ENCODE assay signal across 24 cellular contexts in genomic region chr18:13270279-13270911, GRCh38. TPM values are rescaled to one million over a fixed set of nuclear protein-coding genes. Genes with fewer than 3 reads are reported as not detected.
DNase-seq lines count a peak whose midpoint lies in the region; ATAC-seq and FAIRE-seq lines count a peak whose summit lies in the region.
"Had no signal": no experiment of that assay in that cellular context is flagged by ENCODE, and none has a peak within 500 bp of the region (broad histone marks: within the 10 kb centered on the region; RNA-seq: fewer than 3 reads in every experiment).

No MANE protein-coding gene starts in this region.

- no peaks in the 10 kb centered on the region for H3K79me2 ChIP-seq in trophoblast cell (ENCODE audit: control insufficient read depth, insufficient read depth, low read length, poor library complexity)

- peaks cover 50% of the 10 kb centered on the region for H3K4me1 Mint-ChIP-seq in T-helper 17 cell
- H3K4me1 Mint-ChIP-seq: natural killer cell had no signal

- H3K4me3 Mint-ChIP-seq in T-helper 17 cell: no peak overlapping the region
- H3K4me3 Mint-ChIP-seq: mesothelial cell of epicardium, natural killer cell had no signal

- H2AFZ ChIP-seq in trophoblast cell (ENCODE audit: insufficient read depth, low read length, poor library complexity): no peak overlapping the region

- no peak overlapping the region for H2BK120ac ChIP-seq in trophoblast cell (ENCODE audit: insufficient read depth, low read length, poor library complexity)

- H3K27me3 ChIP-seq in small intestine (ENCODE audit: control insufficient read depth in 2 of 2, insufficient read depth in 2 of 2, low read length in 2 of 2): no peaks in the 10 kb centered on the region
- H3K27me3 ChIP-seq in trophoblast cell (ENCODE audit: insufficient read depth, low read length): no peaks in the 10 kb centered on the region
- H3K27me3 ChIP-seq: uterus had no signal

- H3K4me3 ChIP-seq in small intestine (ENCODE audit: low read depth in 1 of 2, low read length in 2 of 2) (no peak overlapping the region), trophoblast cell (ENCODE audit: low read depth, low read length) (no peak overlapping the region)
- H3K4me3 ChIP-seq: A549, uterus had no signal

- H2AK5ac ChIP-seq in trophoblast cell (ENCODE audit: low read length): no peak overlapping the region

- H3K4ac ChIP-seq in trophoblast cell (ENCODE audit: low read depth, low read length): no peak overlapping the region

- H3K23ac ChIP-seq in trophoblast cell (ENCODE audit: low read length): no peak overlapping the region

- no peaks in the 10 kb centered on the region for H3K27me3 Mint-ChIP-seq in T-helper 17 cell

- H3K4me1 ChIP-seq in small intestine (ENCODE audit: control insufficient read depth in 2 of 2, insufficient read depth in 1 of 2, low read depth in 1 of 2, low read length in 1 of 2): peaks cover 0 to 11% of the 10 kb centered on the region in 2 donors
- peaks cover 13 to 20% of the 10 kb centered on the region in 2 experiments for H3K4me1 ChIP-seq in trophoblast cell (ENCODE audit: control insufficient read depth in 1 of 2, insufficient read depth in 2 of 2, low read length in 2 of 2)
- H3K4me1 ChIP-seq: A549 had no signal

- H2BK5ac ChIP-seq in trophoblast cell (ENCODE audit: low read depth, low read length, poor library complexity): no peak overlapping the region

- ATAC-seq in T-helper 17 cell (no peak), left lobe of liver (peak; percentile 51)
- ATAC-seq: A549, natural killer cell had no signal

- peak overlapping the region; percentile 79 for H3K27ac Mint-ChIP-seq in T-helper 17 cell
- H3K27ac Mint-ChIP-seq: natural killer cell had no signal

- H3K18ac ChIP-seq in trophoblast cell (ENCODE audit: low read length): no peak overlapping the region

- H3K36me3 Mint-ChIP-seq in T-helper 17 cell (ENCODE audit: low read depth): no peaks in the 10 kb centered on the region
- H3K36me3 Mint-ChIP-seq: mesothelial cell of epicardium, natural killer cell had no signal

- no peak overlapping the region for H3K9ac ChIP-seq in trophoblast cell (ENCODE audit: low read length)
- H3K9ac ChIP-seq: SK-N-SH had no signal

- no peak overlapping the region for H3K14ac ChIP-seq in trophoblast cell (ENCODE audit: low read length)

- H3K9me3 ChIP-seq in T-helper 17 cell (ENCODE audit: control insufficient read depth, low read length, poor library complexity, severe bottlenecking) (no peaks in the 10 kb centered on the region), small intestine (ENCODE audit: control insufficient read depth, low read depth) (no peaks in the 10 kb centered on the region), trophoblast cell (ENCODE audit: insufficient read depth, low read depth, low read length) (no peaks in the 10 kb centered on the region)
- H3K9me3 ChIP-seq: A549, SK-N-SH, uterus had no signal

- H3K36me3 ChIP-seq in small intestine (ENCODE audit: control insufficient read depth in 2 of 2, insufficient read depth in 2 of 2, low read length in 2 of 2) (peaks cover 0 to 2% of the 10 kb centered on the region in 2 donors), trophoblast cell (ENCODE audit: control insufficient read depth in 1 of 2, insufficient read depth in 2 of 2, low read length in 2 of 2) (no peaks in the 10 kb centered on the region)
- H3K36me3 ChIP-seq: uterus, WERI-Rb-1 had no signal

- no peak overlapping the region for H4K12ac ChIP-seq in trophoblast cell (ENCODE audit: low read depth, low read length)

- H3K79me1 ChIP-seq in trophoblast cell (ENCODE audit: low read length): no peaks in the 10 kb centered on the region

- no peak overlapping the region for H4K8ac ChIP-seq in trophoblast cell (ENCODE audit: low read depth, low read length)

- no peak for FAIRE-seq in small intestine (lab: Jason Lieb, UNC)
- FAIRE-seq: A549, endothelial cell of umbilical vein, GM18507 had no signal

- no peak overlapping the region for H3K4me2 ChIP-seq in trophoblast cell (ENCODE audit: low read length)
- H3K4me2 ChIP-seq: A549, SK-N-SH had no signal

- no peak overlapping the region for H2BK12ac ChIP-seq in trophoblast cell (ENCODE audit: low read length)

- H3K27ac ChIP-seq in small intestine (ENCODE audit: low read depth in 1 of 2, low read length in 1 of 2) (no peak overlapping the region), trophoblast cell (ENCODE audit: low read depth, low read length) (no peak overlapping the region)
- H3K27ac ChIP-seq: A549, HL-60, WERI-Rb-1 had no signal

- no peak overlapping the region for H4K91ac ChIP-seq in trophoblast cell (ENCODE audit: low read depth, low read length)

- 64 to 83% (median 75%) methylated on average over 11 of the region's 11 CpGs for WGBS in small intestine, 3 donors
- no CpG with 5 or more reads among the region's 11 CpGs for WGBS in trophoblast cell (ENCODE audit: extremely low coverage, insufficient coverage, insufficient read length)

- peak; percentile 0 to 10 for DNase-seq in activated T-cell treated with anti-CD3 and anti-CD28 coated beads, Interleukin-2, amount 50 U/mL, for 48 hours
- no peak for DNase-seq in activated T-cell treated with anti-CD3 and anti-CD28 coated beads, Interleukin-2, amount 50 U/mL, for 1 hour
- DNase-seq in T-helper 17 cell: no peak
- peak; percentile 33 for DNase-seq in left lobe of liver (ENCODE audit: low spot score)
- DNase-seq in small intestine: peak; percentile 51
- no peak for DNase-seq in NCI-H748 treated with DMSO at 0.1 percent for 48 hours (lab: John Stamatoyannopoulos, UW)
- no peak for DNase-seq in NCI-H774 (lab: John Stamatoyannopoulos, UW)
- no peak for DNase-seq in trophoblast cell
- DNase-seq: activated naive CD4-positive, alpha-beta T cell; COR-L47; dermis blood vessel endothelial cell; DMS79; Kasumi-1; natural killer cell; NCI-H1930; NCI-H2227 treated with DMSO at 0.1 percent for 48 hours; SK-N-SH; uterus; WERI-Rb-1 had no signal

RNA-seq across cellular contexts. Expression of gene LDLRAD4, which starts 51.8 kb away (rescaled TPM):
- 100 to 1,000 TPM; 112 to 120 TPM for total RNA-seq in T-helper 17 cell
- total RNA-seq in left lobe of liver: 41.9 TPM
- 1 to 10 TPM; 2.7 to 7.4 (median 6.6) TPM for polyA plus RNA-seq in small intestine
- polyA plus RNA-seq in trophoblast cell (2013): 6.9 and 7.5 TPM in 2 replicates

Comparison
In these comparisons a context has a peak if more than half of its experiments do, and no peak if none do; other contexts are left out.
1. DNase-seq: peak in activated T-cell treated with anti-CD3 and anti-CD28 coated beads, Interleukin-2, amount 50 U/mL, for 48 hours (2 of 2), left lobe of liver (single experiment) and small intestine (single experiment); none in activated T-cell treated with anti-CD3 and anti-CD28 coated beads, Interleukin-2, amount 50 U/mL, for 1 hour (single experiment), T-helper 17 cell (0 of 3), NCI-H748 treated with DMSO at 0.1 percent for 48 hours (single experiment), NCI-H774 (single experiment) and trophoblast cell (0 of 2).